1 cellular context compared by ENCODE assay signal in the genomic region with DNA sequence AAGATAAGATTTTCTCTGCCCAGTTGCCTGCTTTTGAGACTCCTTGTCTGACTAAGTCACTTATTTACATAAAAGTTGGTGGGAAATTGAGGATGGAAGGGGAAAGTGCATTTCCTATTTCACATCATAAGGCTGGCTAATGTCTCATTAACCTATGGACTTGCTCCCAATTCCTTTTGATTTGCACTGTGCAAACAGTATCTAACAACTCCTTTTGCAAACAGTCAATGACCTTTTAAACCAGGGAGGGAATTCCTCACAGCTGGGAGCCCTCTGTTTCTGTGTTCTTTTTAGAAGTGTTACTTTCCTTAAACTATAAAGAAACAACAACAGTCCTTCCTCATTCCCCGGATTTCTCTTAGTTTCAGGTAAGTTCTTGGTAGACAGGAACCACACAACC.
TF ChIP-seq lines count a peak whose summit lies in the region.

No MANE protein-coding gene starts in this region.

TF ChIP-seq in HepG2, 621 proteins besides CTCF, POLR2A, EP300 and RAD21 (continued from another document and continues in another):
- TF ChIP-seq, protein P1, sequence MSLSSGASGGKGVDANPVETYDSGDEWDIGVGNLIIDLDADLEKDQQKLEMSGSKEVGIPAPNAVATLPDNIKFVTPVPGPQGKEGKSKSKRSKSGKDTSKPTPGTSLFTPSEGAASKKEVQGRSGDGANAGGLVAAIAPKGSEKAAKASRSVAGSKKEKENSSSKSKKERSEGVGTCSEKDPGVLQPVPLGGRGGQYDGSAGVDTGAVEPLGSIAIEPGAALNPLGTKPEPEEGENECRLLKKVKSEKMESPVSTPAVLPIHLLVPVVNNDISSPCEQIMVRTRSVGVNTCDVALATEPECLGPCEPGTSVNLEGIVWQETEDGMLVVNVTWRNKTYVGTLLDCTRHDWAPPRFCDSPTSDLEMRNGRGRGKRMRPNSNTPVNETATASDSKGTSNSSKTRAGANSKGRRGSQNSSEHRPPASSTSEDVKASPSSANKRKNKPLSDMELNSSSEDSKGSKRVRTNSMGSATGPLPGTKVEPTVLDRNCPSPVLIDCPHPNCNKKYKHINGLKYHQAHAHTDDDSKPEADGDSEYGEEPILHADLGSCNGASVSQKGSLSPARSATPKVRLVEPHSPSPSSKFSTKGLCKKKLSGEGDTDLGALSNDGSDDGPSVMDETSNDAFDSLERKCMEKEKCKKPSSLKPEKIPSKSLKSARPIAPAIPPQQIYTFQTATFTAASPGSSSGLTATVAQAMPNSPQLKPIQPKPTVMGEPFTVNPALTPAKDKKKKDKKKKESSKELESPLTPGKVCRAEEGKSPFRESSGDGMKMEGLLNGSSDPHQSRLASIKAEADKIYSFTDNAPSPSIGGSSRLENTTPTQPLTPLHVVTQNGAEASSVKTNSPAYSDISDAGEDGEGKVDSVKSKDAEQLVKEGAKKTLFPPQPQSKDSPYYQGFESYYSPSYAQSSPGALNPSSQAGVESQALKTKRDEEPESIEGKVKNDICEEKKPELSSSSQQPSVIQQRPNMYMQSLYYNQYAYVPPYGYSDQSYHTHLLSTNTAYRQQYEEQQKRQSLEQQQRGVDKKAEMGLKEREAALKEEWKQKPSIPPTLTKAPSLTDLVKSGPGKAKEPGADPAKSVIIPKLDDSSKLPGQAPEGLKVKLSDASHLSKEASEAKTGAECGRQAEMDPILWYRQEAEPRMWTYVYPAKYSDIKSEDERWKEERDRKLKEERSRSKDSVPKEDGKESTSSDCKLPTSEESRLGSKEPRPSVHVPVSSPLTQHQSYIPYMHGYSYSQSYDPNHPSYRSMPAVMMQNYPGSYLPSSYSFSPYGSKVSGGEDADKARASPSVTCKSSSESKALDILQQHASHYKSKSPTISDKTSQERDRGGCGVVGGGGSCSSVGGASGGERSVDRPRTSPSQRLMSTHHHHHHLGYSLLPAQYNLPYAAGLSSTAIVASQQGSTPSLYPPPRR (CRISPR knock-in tag; IDR thresholded peaks at IDR 0.05; ENCODE audit: borderline replicate concordance), result peak; percentile 80; the same call in 1 of the 2 replicates
- TF ChIP-seq TBL1XR1 (IDR thresholded peaks at IDR 0.05; ENCODE audit: borderline replicate concordance, low read length, partially characterized antibody) (no peak), FOXP1 (IDR thresholded peaks at IDR 0.05) (no peak), FOXP1 (CRISPR knock-in tag; IDR thresholded peaks at IDR 0.05) (peak; percentile 44; the same call in 1 of the 2 replicates), NR2F6 (IDR thresholded peaks at IDR 0.05) (peak; percentile 76), NR2F6 (CRISPR knock-in tag; IDR thresholded peaks at IDR 0.05) (peak; percentile 53; the same call in 1 of the 2 replicates), MIXL1 (CRISPR knock-in tag; IDR thresholded peaks at IDR 0.05) (peak; percentile 88), SKI (IDR thresholded peaks at IDR 0.05; ENCODE audit: partially characterized antibody) (peak; percentile 27), ZMAT3 (CRISPR knock-in tag; conservative IDR thresholded peaks at IDR 0.05) (no peak), NFIC (IDR thresholded peaks at IDR 0.05; ENCODE audit: low read length) (0 out of 2 replicates have a peak, but pooled peaks have one; percentile 31), ZNF749 (CRISPR knock-in tag; IDR thresholded peaks at IDR 0.05; ENCODE audit: borderline replicate concordance) (no peak), TBX2 (CRISPR knock-in tag; IDR thresholded peaks at IDR 0.05; ENCODE audit: borderline replicate concordance) (peak; percentile 30; the same call in 1 of the 2 replicates), KLF9 (CRISPR knock-in tag; IDR thresholded peaks at IDR 0.05; ENCODE audit: low read depth) (no peak), ZNF547 (CRISPR knock-in tag; IDR thresholded peaks at IDR 0.05) (no peak), TCF7 (IDR thresholded peaks at IDR 0.05; ENCODE audit: low read depth) (peak; percentile 55), CREM (IDR thresholded peaks at IDR 0.05) (peak; percentile 15; the same call in 1 of the 2 replicates), CREM (CRISPR knock-in tag; IDR thresholded peaks at IDR 0.05) (no peak), LCORL (IDR thresholded peaks at IDR 0.05) (0 out of 2 replicates have a peak, but pooled peaks have one; percentile 20), LCORL (CRISPR knock-in tag; IDR thresholded peaks at IDR 0.05) (no peak), CHCHD3 (CRISPR knock-in tag; IDR thresholded peaks at IDR 0.05) (no peak), RARA (CRISPR knock-in tag; IDR thresholded peaks at IDR 0.05) (peak; percentile 37; the same call in 1 of the 2 replicates)
- TF ChIP-seq, protein P2, sequence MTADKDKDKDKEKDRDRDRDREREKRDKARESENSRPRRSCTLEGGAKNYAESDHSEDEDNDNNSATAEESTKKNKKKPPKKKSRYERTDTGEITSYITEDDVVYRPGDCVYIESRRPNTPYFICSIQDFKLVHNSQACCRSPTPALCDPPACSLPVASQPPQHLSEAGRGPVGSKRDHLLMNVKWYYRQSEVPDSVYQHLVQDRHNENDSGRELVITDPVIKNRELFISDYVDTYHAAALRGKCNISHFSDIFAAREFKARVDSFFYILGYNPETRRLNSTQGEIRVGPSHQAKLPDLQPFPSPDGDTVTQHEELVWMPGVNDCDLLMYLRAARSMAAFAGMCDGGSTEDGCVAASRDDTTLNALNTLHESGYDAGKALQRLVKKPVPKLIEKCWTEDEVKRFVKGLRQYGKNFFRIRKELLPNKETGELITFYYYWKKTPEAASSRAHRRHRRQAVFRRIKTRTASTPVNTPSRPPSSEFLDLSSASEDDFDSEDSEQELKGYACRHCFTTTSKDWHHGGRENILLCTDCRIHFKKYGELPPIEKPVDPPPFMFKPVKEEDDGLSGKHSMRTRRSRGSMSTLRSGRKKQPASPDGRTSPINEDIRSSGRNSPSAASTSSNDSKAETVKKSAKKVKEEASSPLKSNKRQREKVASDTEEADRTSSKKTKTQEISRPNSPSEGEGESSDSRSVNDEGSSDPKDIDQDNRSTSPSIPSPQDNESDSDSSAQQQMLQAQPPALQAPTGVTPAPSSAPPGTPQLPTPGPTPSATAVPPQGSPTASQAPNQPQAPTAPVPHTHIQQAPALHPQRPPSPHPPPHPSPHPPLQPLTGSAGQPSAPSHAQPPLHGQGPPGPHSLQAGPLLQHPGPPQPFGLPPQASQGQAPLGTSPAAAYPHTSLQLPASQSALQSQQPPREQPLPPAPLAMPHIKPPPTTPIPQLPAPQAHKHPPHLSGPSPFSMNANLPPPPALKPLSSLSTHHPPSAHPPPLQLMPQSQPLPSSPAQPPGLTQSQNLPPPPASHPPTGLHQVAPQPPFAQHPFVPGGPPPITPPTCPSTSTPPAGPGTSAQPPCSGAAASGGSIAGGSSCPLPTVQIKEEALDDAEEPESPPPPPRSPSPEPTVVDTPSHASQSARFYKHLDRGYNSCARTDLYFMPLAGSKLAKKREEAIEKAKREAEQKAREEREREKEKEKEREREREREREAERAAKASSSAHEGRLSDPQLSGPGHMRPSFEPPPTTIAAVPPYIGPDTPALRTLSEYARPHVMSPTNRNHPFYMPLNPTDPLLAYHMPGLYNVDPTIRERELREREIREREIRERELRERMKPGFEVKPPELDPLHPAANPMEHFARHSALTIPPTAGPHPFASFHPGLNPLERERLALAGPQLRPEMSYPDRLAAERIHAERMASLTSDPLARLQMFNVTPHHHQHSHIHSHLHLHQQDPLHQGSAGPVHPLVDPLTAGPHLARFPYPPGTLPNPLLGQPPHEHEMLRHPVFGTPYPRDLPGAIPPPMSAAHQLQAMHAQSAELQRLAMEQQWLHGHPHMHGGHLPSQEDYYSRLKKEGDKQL (CRISPR knock-in tag; IDR thresholded peaks at IDR 0.05; ENCODE audit: low read depth), result peak; percentile 53; the same call in 1 of the 2 replicates
- TF ChIP-seq, protein P3, sequence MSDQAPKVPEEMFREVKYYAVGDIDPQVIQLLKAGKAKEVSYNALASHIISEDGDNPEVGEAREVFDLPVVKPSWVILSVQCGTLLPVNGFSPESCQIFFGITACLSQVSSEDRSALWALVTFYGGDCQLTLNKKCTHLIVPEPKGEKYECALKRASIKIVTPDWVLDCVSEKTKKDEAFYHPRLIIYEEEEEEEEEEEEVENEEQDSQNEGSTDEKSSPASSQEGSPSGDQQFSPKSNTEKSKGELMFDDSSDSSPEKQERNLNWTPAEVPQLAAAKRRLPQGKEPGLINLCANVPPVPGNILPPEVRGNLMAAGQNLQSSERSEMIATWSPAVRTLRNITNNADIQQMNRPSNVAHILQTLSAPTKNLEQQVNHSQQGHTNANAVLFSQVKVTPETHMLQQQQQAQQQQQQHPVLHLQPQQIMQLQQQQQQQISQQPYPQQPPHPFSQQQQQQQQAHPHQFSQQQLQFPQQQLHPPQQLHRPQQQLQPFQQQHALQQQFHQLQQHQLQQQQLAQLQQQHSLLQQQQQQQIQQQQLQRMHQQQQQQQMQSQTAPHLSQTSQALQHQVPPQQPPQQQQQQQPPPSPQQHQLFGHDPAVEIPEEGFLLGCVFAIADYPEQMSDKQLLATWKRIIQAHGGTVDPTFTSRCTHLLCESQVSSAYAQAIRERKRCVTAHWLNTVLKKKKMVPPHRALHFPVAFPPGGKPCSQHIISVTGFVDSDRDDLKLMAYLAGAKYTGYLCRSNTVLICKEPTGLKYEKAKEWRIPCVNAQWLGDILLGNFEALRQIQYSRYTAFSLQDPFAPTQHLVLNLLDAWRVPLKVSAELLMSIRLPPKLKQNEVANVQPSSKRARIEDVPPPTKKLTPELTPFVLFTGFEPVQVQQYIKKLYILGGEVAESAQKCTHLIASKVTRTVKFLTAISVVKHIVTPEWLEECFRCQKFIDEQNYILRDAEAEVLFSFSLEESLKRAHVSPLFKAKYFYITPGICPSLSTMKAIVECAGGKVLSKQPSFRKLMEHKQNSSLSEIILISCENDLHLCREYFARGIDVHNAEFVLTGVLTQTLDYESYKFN (CRISPR knock-in tag; conservative IDR thresholded peaks at IDR 0.05), result peak; percentile 57
- TF ChIP-seq, protein P4, sequence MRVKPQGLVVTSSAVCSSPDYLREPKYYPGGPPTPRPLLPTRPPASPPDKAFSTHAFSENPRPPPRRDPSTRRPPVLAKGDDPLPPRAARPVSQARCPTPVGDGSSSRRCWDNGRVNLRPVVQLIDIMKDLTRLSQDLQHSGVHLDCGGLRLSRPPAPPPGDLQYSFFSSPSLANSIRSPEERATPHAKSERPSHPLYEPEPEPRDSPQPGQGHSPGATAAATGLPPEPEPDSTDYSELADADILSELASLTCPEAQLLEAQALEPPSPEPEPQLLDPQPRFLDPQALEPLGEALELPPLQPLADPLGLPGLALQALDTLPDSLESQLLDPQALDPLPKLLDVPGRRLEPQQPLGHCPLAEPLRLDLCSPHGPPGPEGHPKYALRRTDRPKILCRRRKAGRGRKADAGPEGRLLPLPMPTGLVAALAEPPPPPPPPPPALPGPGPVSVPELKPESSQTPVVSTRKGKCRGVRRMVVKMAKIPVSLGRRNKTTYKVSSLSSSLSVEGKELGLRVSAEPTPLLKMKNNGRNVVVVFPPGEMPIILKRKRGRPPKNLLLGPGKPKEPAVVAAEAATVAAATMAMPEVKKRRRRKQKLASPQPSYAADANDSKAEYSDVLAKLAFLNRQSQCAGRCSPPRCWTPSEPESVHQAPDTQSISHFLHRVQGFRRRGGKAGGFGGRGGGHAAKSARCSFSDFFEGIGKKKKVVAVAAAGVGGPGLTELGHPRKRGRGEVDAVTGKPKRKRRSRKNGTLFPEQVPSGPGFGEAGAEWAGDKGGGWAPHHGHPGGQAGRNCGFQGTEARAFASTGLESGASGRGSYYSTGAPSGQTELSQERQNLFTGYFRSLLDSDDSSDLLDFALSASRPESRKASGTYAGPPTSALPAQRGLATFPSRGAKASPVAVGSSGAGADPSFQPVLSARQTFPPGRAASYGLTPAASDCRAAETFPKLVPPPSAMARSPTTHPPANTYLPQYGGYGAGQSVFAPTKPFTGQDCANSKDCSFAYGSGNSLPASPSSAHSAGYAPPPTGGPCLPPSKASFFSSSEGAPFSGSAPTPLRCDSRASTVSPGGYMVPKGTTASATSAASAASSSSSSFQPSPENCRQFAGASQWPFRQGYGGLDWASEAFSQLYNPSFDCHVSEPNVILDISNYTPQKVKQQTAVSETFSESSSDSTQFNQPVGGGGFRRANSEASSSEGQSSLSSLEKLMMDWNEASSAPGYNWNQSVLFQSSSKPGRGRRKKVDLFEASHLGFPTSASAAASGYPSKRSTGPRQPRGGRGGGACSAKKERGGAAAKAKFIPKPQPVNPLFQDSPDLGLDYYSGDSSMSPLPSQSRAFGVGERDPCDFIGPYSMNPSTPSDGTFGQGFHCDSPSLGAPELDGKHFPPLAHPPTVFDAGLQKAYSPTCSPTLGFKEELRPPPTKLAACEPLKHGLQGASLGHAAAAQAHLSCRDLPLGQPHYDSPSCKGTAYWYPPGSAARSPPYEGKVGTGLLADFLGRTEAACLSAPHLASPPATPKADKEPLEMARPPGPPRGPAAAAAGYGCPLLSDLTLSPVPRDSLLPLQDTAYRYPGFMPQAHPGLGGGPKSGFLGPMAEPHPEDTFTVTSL (CRISPR knock-in tag; IDR thresholded peaks at IDR 0.05; ENCODE audit: borderline replicate concordance), result peak; percentile 56; the same call in 1 of the 2 replicates
- TF ChIP-seq, protein P5, sequence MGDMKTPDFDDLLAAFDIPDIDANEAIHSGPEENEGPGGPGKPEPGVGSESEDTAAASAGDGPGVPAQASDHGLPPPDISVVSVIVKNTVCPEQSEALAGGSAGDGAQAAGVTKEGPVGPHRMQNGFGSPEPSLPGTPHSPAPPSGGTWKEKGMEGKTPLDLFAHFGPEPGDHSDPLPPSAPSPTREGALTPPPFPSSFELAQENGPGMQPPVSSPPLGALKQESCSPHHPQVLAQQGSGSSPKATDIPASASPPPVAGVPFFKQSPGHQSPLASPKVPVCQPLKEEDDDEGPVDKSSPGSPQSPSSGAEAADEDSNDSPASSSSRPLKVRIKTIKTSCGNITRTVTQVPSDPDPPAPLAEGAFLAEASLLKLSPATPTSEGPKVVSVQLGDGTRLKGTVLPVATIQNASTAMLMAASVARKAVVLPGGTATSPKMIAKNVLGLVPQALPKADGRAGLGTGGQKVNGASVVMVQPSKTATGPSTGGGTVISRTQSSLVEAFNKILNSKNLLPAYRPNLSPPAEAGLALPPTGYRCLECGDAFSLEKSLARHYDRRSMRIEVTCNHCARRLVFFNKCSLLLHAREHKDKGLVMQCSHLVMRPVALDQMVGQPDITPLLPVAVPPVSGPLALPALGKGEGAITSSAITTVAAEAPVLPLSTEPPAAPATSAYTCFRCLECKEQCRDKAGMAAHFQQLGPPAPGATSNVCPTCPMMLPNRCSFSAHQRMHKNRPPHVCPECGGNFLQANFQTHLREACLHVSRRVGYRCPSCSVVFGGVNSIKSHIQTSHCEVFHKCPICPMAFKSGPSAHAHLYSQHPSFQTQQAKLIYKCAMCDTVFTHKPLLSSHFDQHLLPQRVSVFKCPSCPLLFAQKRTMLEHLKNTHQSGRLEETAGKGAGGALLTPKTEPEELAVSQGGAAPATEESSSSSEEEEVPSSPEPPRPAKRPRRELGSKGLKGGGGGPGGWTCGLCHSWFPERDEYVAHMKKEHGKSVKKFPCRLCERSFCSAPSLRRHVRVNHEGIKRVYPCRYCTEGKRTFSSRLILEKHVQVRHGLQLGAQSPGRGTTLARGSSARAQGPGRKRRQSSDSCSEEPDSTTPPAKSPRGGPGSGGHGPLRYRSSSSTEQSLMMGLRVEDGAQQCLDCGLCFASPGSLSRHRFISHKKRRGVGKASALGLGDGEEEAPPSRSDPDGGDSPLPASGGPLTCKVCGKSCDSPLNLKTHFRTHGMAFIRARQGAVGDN (CRISPR knock-in tag; IDR thresholded peaks at IDR 0.05), result no peak
